ENCODE assay signal across 9 cellular contexts in the genomic region with DNA sequence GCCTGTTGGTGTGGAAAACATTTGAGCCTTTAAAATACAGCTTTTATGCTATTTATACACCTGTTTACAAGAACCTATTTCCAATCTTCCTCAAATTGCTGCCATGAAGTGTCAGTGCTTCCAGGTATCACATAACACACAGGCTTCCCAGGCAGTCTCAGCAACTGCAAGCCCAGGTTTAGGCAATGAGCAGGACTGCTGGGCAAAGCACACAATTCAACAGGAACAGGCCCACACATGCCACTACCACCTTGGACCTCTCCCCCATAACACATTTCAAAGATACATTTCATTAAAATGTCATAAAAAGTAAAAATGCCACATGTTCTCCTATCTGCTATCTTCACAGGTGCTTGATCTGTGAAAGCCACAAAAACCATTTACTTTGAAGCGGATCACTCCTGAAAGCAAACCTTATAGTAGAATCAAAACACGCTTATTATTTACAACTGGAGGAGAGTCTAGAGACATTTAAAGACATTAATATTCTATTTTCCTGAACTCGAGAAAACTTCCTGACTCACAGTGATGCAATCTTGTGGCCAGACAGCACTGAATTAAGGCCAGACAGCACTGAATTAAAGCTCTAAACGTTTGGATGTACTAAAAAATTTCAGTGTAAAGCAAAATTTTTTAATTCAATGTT. TPM values are rescaled to one million over a fixed set of nuclear protein-coding genes. Genes with fewer than 3 reads are reported as not detected.
DNase-seq lines count a peak whose midpoint lies in the region; ATAC-seq and TF ChIP-seq lines count a peak whose summit lies in the region.
"Had no signal": no experiment of that assay in that cellular context is flagged by ENCODE, and none has a peak within 500 bp of the region (broad histone marks: within the 10 kb centered on the region; RNA-seq: fewer than 3 reads in every experiment).

No MANE protein-coding gene starts in this region.

- H3K4me3 ChIP-seq in GM23338, result no peak overlapping the region
- no peak overlapping the region for H3K4me3 ChIP-seq in right cardiac atrium (ENCODE audit: low read length)
- H3K4me3 ChIP-seq in mucosa of descending colon, result no peak overlapping the region

- H3F3A ChIP-seq in GM23338 (replicated peaks; ENCODE audit: low read depth), result no peaks in the 10 kb centered on the region

- peaks cover 4% of the 10 kb centered on the region for H3K36me3 ChIP-seq in GM23338 (ENCODE audit: insufficient read depth)
- H3K36me3 ChIP-seq in mucosa of descending colon (ENCODE audit: low read depth), result no peaks in the 10 kb centered on the region

- peaks cover 25% of the 10 kb centered on the region; the same call in 2 of the 3 replicates for H3K36me3 Mint-ChIP-seq in GM23338 (ENCODE audit: low read depth)
- H3K36me3 Mint-ChIP-seq in activated naive CD8-positive, alpha-beta T cell treated with anti-CD3 and anti-CD28 coated beads, Interleukin-2, amount 10 ng/mL, durations not matched to agents 7 days and 5 days, result peaks cover 21% of the 10 kb centered on the region

- POLR2A ChIA-PET in activated naive CD8-positive, alpha-beta T cell treated with anti-CD3 and anti-CD28 coated beads, Interleukin-2, amount 10 ng/mL, durations not matched to agents 7 days and 5 days (lab: Charles Lee), result no interaction called here

- no peaks in the 10 kb centered on the region for H3K27me3 Mint-ChIP-seq in GM23338 (ENCODE audit: insufficient read depth, low read depth, poor library complexity)
- no peaks in the 10 kb centered on the region for H3K27me3 Mint-ChIP-seq in activated naive CD8-positive, alpha-beta T cell treated with anti-CD3 and anti-CD28 coated beads, Interleukin-2, amount 10 ng/mL, durations not matched to agents 7 days and 5 days

- H3K9me3 Mint-ChIP-seq in GM23338, result no peaks in the 10 kb centered on the region
- H3K9me3 Mint-ChIP-seq in activated naive CD8-positive, alpha-beta T cell treated with anti-CD3 and anti-CD28 coated beads, Interleukin-2, amount 10 ng/mL, durations not matched to agents 7 days and 5 days, result no peaks in the 10 kb centered on the region

- intact Hi-C loops in right cardiac atrium (cut with DNase I), result no loop called here
- intact Hi-C loops in mucosa of descending colon (cut with DNase I, micrococcal nuclease), result no loop called here

- H3K4me2 ChIP-seq in GM23338, result no peak overlapping the region

- peaks cover 4% of the 10 kb centered on the region; the same call in 1 of the 2 replicates for H4K20me1 ChIP-seq in GM23338 (replicated peaks; ENCODE audit: insufficient read depth)

- no peaks in the 10 kb centered on the region for H3K9me2 ChIP-seq in GM23338 (ENCODE audit: insufficient read depth)

- peak overlapping the region; percentile 62 for H3K27ac Mint-ChIP-seq in GM23338
- peak overlapping the region; percentile 51 for H3K27ac Mint-ChIP-seq in activated naive CD8-positive, alpha-beta T cell treated with anti-CD3 and anti-CD28 coated beads, Interleukin-2, amount 10 ng/mL, durations not matched to agents 7 days and 5 days

- 0 out of 2 replicates have a peak, but pooled peaks cover 5% of the 10 kb centered on the region for H3K79me2 ChIP-seq in GM23338 (replicated peaks; ENCODE audit: insufficient read depth)

- no peak for ATAC-seq in GM23338
- ATAC-seq in activated naive CD8-positive, alpha-beta T cell treated with anti-CD3 and anti-CD28 coated beads, Interleukin-2, amount 10 ng/mL, durations not matched to agents 7 days and 5 days (ENCODE audit: low read depth), result no peak
- no peak for ATAC-seq in right cardiac atrium
- ATAC-seq in HG03378 (IDR thresholded peaks at IDR 0.05; ENCODE audit: unreplicated experiment), result no peak
- ATAC-seq in mucosa of descending colon, result no peak

- no peak overlapping the region for H3K4me3 Mint-ChIP-seq in GM23338
- H3K4me3 Mint-ChIP-seq in activated naive CD8-positive, alpha-beta T cell treated with anti-CD3 and anti-CD28 coated beads, Interleukin-2, amount 10 ng/mL, durations not matched to agents 7 days and 5 days, result no peak overlapping the region

- H3K27ac ChIP-seq in GM23338 (ENCODE audit: low read depth), result peak overlapping the region; percentile 62
- H3K27ac ChIP-seq in right cardiac atrium (ENCODE audit: low read length), result peak overlapping the region; percentile 56

- WGBS in right cardiac atrium, result 58% methylated on average over 4 of the region's 4 CpGs

- no peaks in the 10 kb centered on the region for H3K27me3 ChIP-seq in GM23338 (ENCODE audit: insufficient read depth)
- H3K27me3 ChIP-seq in right cardiac atrium (ENCODE audit: control insufficient read depth, insufficient read depth), result no peaks in the 10 kb centered on the region

- no peaks in the 10 kb centered on the region for H3K4me1 ChIP-seq in GM23338 (ENCODE audit: insufficient read depth)
- peaks cover 8% of the 10 kb centered on the region for H3K4me1 ChIP-seq in right cardiac atrium (ENCODE audit: control insufficient read depth, insufficient read depth, low read length)
- peaks cover 7% of the 10 kb centered on the region for H3K4me1 ChIP-seq in mucosa of descending colon (ENCODE audit: low read depth)

- no peak overlapping the region for H2AFZ ChIP-seq in GM23338

- no peaks in the 10 kb centered on the region for H3K4me1 Mint-ChIP-seq in GM23338
- peaks cover 23% of the 10 kb centered on the region for H3K4me1 Mint-ChIP-seq in activated naive CD8-positive, alpha-beta T cell treated with anti-CD3 and anti-CD28 coated beads, Interleukin-2, amount 10 ng/mL, durations not matched to agents 7 days and 5 days

- TF ChIP-seq CTCF in GM23338 (conservative IDR thresholded peaks at IDR 0.05; ENCODE audit: low read depth in 2 of 2) (no peak), mucosa of descending colon (IDR thresholded peaks at IDR 0.05) (no peak)

- DNase-seq in AG08395 (ENCODE audit: low spot score) (peak; percentile 46), GM23338 (ENCODE audit: low spot score) (no peak), right cardiac atrium (no peak), mucosa of descending colon (no peak)
- DNase-seq in activated naive CD8-positive, alpha-beta T cell treated with anti-CD3 and anti-CD28 coated beads, Interleukin-2, amount 10 ng/mL, durations not matched to agents 7 days and 5 days, result no peak
- no peak for DNase-seq in effector CD4-positive, alpha-beta T cell
- DNase-seq in stimulated activated naive CD4-positive, alpha-beta T cell treated with Interleukin-2 at 50 U/mL for 16 hours (lab: John Stamatoyannopoulos, UW), result no peak
- DNase-seq: NCI-H2081 had no signal

- H3K9me3 ChIP-seq in right cardiac atrium (ENCODE audit: control insufficient read depth, low read length), result no peaks in the 10 kb centered on the region
- no peaks in the 10 kb centered on the region for H3K9me3 ChIP-seq in mucosa of descending colon

TF ChIP-seq in GM23338, 12 proteins besides CTCF, POLR2A, EP300 and RAD21:
- TF ChIP-seq EZH2 (IDR thresholded peaks at IDR 0.05; ENCODE audit: low read depth, unreplicated experiment) (no peak), POLR2AphosphoS5 (IDR thresholded peaks at IDR 0.05; ENCODE audit: low read depth) (no peak), EZH2phosphoT487 (IDR thresholded peaks at IDR 0.05; ENCODE audit: unreplicated experiment) (no peak), STAT1 (IDR thresholded peaks at IDR 0.05; ENCODE audit: unreplicated experiment) (no peak)

RNA-seq across cellular contexts. Expression of a gene that starts 31.5 kb away (rescaled TPM):
- 44.4 and 55.2 TPM in 2 replicates for total RNA-seq in GM23338 (2014; rRNA removed; shearing (Covaris generic))
- polyA plus RNA-seq in GM23338 (2016; fragmentation: Nextera tagmentation; extraction: Ambion mirVana) (12.1 and 12.9 TPM in 2 replicates), right cardiac atrium (8.6 TPM)
- total RNA-seq in activated naive CD8-positive, alpha-beta T cell treated with anti-CD3 and anti-CD28 coated beads, Interleukin-2, amount 10 ng/mL, durations not matched to agents 7 days and 5 days, result 10 to 100 TPM; 76.9 to 78.4 TPM
- total RNA-seq in right cardiac atrium (10 to 100 TPM; 24.1 to 27.1 (median 25.4) TPM), mucosa of descending colon (10 to 100 TPM; 52.0 to 94.3 (median 59.5) TPM)
